ENCODE assay signal across 1 cellular context in the genomic region with DNA sequence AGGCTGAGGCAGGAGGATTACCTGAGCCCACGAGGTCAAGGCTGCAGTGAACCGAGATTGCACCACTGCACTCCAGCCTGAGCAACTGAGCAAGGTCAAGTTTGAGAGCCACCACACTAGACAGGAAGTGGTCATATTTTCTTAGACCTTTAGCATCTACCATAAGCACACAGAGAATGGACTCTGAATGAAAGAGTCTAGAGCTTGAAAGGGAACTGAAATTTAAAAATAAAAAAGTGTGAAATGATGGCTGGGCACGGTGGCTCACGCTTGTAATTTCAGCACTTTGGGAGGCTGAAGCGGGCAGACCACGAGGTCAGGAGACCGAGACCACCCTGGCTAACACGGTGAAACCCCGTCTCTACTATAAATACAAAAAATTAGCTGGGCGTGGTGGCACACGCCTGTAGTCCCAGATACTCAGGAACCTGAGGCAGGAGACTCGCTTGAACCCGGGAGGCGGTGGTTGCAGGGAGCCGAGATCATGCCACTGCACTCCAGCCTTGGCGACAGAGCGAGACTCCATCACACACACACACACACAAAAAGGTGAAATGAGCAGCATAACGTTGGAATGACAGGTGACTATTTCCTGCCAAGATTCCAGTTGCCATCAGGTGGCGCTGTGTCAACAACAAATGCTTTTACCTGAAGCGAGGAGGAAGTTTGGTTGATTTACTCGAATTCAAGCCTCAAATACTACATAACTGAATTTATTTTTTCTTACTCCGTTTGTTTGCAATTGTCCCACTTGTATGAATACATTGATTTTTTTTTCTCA.
TF ChIP-seq lines count a peak whose summit lies in the region.

No MANE protein-coding gene starts in this region.

TF ChIP-seq in K562, 482 proteins besides CTCF, POLR2A, EP300 and RAD21 (continued from another document):
- TF ChIP-seq, protein P1, sequence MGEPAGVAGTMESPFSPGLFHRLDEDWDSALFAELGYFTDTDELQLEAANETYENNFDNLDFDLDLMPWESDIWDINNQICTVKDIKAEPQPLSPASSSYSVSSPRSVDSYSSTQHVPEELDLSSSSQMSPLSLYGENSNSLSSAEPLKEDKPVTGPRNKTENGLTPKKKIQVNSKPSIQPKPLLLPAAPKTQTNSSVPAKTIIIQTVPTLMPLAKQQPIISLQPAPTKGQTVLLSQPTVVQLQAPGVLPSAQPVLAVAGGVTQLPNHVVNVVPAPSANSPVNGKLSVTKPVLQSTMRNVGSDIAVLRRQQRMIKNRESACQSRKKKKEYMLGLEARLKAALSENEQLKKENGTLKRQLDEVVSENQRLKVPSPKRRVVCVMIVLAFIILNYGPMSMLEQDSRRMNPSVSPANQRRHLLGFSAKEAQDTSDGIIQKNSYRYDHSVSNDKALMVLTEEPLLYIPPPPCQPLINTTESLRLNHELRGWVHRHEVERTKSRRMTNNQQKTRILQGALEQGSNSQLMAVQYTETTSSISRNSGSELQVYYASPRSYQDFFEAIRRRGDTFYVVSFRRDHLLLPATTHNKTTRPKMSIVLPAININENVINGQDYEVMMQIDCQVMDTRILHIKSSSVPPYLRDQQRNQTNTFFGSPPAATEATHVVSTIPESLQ (CRISPR knock-in tag; IDR thresholded peaks at IDR 0.05), result no peak
- TF ChIP-seq, protein P2, sequence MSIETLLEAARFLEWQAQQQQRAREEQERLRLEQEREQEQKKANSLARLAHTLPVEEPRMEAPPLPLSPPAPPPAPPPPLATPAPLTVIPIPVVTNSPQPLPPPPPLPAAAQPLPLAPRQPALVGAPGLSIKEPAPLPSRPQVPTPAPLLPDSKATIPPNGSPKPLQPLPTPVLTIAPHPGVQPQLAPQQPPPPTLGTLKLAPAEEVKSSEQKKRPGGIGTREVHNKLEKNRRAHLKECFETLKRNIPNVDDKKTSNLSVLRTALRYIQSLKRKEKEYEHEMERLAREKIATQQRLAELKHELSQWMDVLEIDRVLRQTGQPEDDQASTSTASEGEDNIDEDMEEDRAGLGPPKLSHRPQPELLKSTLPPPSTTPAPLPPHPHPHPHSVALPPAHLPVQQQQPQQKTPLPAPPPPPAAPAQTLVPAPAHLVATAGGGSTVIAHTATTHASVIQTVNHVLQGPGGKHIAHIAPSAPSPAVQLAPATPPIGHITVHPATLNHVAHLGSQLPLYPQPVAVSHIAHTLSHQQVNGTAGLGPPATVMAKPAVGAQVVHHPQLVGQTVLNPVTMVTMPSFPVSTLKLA (conservative IDR thresholded peaks at IDR 0.05), result 0 out of 4 replicates have a peak, but pooled peaks of 1 of the 2 experiments have one; percentile 26
- TF ChIP-seq EWSR1 (IDR thresholded peaks at IDR 0.05; ENCODE audit: borderline replicate concordance, low read depth, partially characterized antibody) (no peak), MYNN (IDR thresholded peaks at IDR 0.05) (0 out of 2 replicates have a peak, but pooled peaks have one; percentile 7), MYNN (CRISPR knock-in tag; IDR thresholded peaks at IDR 0.05) (no peak), TBL1XR1 (IDR thresholded peaks at IDR 0.05; ENCODE audit: low read length in 2 of 2) (no peak), U2AF1 (optimal IDR thresholded peaks at IDR 0.05; ENCODE audit: low read depth, low read length) (no peak), FOXJ3 (CRISPR knock-in tag; IDR thresholded peaks at IDR 0.05) (no peak), TRIM24 (IDR thresholded peaks at IDR 0.05) (no peak), ZNF316 (IDR thresholded peaks at IDR 0.05) (no peak), JUND (IDR thresholded peaks at IDR 0.05; ENCODE audit: borderline replicate concordance, low read depth, low read length) (no peak), JUND (tag; IDR thresholded peaks at IDR 0.05; ENCODE audit: borderline replicate concordance, low read depth, low read length) (peak; percentile 26; the same call in 1 of the 3 replicates), KAT2B (IDR thresholded peaks at IDR 0.05; ENCODE audit: low read depth, low read length) (no peak), PHTF2 (CRISPR knock-in tag; IDR thresholded peaks at IDR 0.05) (no peak), GATAD2B (IDR thresholded peaks at IDR 0.05; ENCODE audit: borderline replicate concordance) (no peak), CTBP1 (IDR thresholded peaks at IDR 0.05; ENCODE audit: borderline replicate concordance) (peak; percentile 49; the same call in 1 of the 2 replicates), STAG1 (CRISPR knock-in tag; IDR thresholded peaks at IDR 0.05; ENCODE audit: borderline replicate concordance) (peak; percentile 43; the same call in 1 of the 2 replicates), GTF2A2 (tag; IDR thresholded peaks at IDR 0.05) (no peak), ZSCAN29 (IDR thresholded peaks at IDR 0.05) (no peak), DIDO1 (tag; IDR thresholded peaks at IDR 0.05; ENCODE audit: low read depth) (no peak), POLR2B (IDR thresholded peaks at IDR 0.05; ENCODE audit: low read depth, partially characterized antibody) (no peak), NFIX (CRISPR knock-in tag; IDR thresholded peaks at IDR 0.05; ENCODE audit: low read depth) (no peak), ZNF134 (CRISPR knock-in tag; conservative IDR thresholded peaks at IDR 0.05) (no peak), GABPB1 (CRISPR knock-in tag; IDR thresholded peaks at IDR 0.05) (no peak), ARNT (IDR thresholded peaks at IDR 0.05) (peak in 1 of 2 experiments; percentile 61; a peak in 1 of 4 replicates), HNRNPL (IDR thresholded peaks at IDR 0.05; ENCODE audit: low read depth, low read length) (no peak), SMC3 (conservative IDR thresholded peaks at IDR 0.05; ENCODE audit: insufficient read depth, low read depth, low read length) (peak; percentile 70), MCM5 (IDR thresholded peaks at IDR 0.05; ENCODE audit: low read depth) (no peak), ZNF780A (CRISPR knock-in tag; IDR thresholded peaks at IDR 0.05) (no peak), SOX6 (IDR thresholded peaks at IDR 0.05) (0 out of 2 replicates have a peak, but pooled peaks have one; percentile 11), ARID2 (IDR thresholded peaks at IDR 0.05) (peak; percentile 65; the same call in 1 of the 2 replicates), CREBBP (IDR thresholded peaks at IDR 0.05; ENCODE audit: low read depth, low read length) (no peak), DACH1 (IDR thresholded peaks at IDR 0.05; ENCODE audit: partially characterized antibody) (no peak), ZFP1 (CRISPR knock-in tag; IDR thresholded peaks at IDR 0.05) (no peak), SMAD1 (IDR thresholded peaks at IDR 0.05; ENCODE audit: low read depth, low read length, partially characterized antibody) (no peak), NR3C1 (CRISPR knock-in tag; IDR thresholded peaks at IDR 0.05) (no peak), CSDE1 (IDR thresholded peaks at IDR 0.05) (no peak), BRD9 (IDR thresholded peaks at IDR 0.05; ENCODE audit: low read depth, partially characterized antibody) (peak; percentile 86), SETDB1 (IDR thresholded peaks at IDR 0.05; ENCODE audit: low read length) (no peak), KDM2B (CRISPR knock-in tag; IDR thresholded peaks at IDR 0.05) (no peak), CBFA2T3 (IDR thresholded peaks at IDR 0.05) (no peak), NFIC (IDR thresholded peaks at IDR 0.05) (no peak), TCFL5 (CRISPR knock-in tag; conservative IDR thresholded peaks at IDR 0.05) (no peak), ZNF354B (CRISPR knock-in tag; IDR thresholded peaks at IDR 0.05) (no peak), RBM39 (optimal IDR thresholded peaks at IDR 0.05; ENCODE audit: low read depth, low read length) (no peak), RCOR1 (IDR thresholded peaks at IDR 0.05; ENCODE audit: borderline replicate concordance in 1 of 2, low read depth in 2 of 2, low read length in 2 of 2) (no peak), EP400 (IDR thresholded peaks at IDR 0.05) (no peak)
- TF ChIP-seq, protein P3, sequence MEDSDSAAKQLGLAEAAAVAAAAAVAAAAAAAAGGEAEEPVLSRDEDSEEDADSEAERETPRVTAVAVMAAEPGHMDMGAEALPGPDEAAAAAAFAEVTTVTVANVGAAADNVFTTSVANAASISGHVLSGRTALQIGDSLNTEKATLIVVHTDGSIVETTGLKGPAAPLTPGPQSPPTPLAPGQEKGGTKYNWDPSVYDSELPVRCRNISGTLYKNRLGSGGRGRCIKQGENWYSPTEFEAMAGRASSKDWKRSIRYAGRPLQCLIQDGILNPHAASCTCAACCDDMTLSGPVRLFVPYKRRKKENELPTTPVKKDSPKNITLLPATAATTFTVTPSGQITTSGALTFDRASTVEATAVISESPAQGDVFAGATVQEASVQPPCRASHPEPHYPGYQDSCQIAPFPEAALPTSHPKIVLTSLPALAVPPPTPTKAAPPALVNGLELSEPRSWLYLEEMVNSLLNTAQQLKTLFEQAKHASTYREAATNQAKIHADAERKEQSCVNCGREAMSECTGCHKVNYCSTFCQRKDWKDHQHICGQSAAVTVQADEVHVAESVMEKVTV (CRISPR knock-in tag; IDR thresholded peaks at IDR 0.05), result peak; percentile 80
- TF ChIP-seq, protein P4, sequence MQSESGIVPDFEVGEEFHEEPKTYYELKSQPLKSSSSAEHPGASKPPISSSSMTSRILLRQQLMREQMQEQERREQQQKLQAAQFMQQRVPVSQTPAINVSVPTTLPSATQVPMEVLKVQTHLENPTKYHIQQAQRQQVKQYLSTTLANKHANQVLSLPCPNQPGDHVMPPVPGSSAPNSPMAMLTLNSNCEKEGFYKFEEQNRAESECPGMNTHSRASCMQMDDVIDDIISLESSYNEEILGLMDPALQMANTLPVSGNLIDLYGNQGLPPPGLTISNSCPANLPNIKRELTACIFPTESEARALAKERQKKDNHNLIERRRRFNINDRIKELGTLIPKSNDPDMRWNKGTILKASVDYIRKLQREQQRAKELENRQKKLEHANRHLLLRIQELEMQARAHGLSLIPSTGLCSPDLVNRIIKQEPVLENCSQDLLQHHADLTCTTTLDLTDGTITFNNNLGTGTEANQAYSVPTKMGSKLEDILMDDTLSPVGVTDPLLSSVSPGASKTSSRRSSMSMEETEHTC (IDR thresholded peaks at IDR 0.05), result no peak
- TF ChIP-seq, protein P5, sequence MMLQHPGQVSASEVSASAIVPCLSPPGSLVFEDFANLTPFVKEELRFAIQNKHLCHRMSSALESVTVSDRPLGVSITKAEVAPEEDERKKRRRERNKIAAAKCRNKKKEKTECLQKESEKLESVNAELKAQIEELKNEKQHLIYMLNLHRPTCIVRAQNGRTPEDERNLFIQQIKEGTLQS (IDR thresholded peaks at IDR 0.05), result no peak
- TF ChIP-seq, protein P5 (CRISPR knock-in tag; conservative IDR thresholded peaks at IDR 0.05), result no peak
- TF ChIP-seq, protein P6, sequence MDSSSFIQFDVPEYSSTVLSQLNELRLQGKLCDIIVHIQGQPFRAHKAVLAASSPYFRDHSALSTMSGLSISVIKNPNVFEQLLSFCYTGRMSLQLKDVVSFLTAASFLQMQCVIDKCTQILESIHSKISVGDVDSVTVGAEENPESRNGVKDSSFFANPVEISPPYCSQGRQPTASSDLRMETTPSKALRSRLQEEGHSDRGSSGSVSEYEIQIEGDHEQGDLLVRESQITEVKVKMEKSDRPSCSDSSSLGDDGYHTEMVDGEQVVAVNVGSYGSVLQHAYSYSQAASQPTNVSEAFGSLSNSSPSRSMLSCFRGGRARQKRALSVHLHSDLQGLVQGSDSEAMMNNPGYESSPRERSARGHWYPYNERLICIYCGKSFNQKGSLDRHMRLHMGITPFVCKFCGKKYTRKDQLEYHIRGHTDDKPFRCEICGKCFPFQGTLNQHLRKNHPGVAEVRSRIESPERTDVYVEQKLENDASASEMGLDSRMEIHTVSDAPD (CRISPR knock-in tag; IDR thresholded peaks at IDR 0.05), result no peak
- TF ChIP-seq, protein P7, sequence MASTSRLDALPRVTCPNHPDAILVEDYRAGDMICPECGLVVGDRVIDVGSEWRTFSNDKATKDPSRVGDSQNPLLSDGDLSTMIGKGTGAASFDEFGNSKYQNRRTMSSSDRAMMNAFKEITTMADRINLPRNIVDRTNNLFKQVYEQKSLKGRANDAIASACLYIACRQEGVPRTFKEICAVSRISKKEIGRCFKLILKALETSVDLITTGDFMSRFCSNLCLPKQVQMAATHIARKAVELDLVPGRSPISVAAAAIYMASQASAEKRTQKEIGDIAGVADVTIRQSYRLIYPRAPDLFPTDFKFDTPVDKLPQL (IDR thresholded peaks at IDR 0.05; ENCODE audit: extremely low read depth, insufficient read length), result no peak
- TF ChIP-seq, protein P8, sequence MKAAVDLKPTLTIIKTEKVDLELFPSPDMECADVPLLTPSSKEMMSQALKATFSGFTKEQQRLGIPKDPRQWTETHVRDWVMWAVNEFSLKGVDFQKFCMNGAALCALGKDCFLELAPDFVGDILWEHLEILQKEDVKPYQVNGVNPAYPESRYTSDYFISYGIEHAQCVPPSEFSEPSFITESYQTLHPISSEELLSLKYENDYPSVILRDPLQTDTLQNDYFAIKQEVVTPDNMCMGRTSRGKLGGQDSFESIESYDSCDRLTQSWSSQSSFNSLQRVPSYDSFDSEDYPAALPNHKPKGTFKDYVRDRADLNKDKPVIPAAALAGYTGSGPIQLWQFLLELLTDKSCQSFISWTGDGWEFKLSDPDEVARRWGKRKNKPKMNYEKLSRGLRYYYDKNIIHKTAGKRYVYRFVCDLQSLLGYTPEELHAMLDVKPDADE (conservative IDR thresholded peaks at IDR 0.05; ENCODE audit: control insufficient read depth, low read depth, low read length), result no peak
- TF ChIP-seq, protein P9, sequence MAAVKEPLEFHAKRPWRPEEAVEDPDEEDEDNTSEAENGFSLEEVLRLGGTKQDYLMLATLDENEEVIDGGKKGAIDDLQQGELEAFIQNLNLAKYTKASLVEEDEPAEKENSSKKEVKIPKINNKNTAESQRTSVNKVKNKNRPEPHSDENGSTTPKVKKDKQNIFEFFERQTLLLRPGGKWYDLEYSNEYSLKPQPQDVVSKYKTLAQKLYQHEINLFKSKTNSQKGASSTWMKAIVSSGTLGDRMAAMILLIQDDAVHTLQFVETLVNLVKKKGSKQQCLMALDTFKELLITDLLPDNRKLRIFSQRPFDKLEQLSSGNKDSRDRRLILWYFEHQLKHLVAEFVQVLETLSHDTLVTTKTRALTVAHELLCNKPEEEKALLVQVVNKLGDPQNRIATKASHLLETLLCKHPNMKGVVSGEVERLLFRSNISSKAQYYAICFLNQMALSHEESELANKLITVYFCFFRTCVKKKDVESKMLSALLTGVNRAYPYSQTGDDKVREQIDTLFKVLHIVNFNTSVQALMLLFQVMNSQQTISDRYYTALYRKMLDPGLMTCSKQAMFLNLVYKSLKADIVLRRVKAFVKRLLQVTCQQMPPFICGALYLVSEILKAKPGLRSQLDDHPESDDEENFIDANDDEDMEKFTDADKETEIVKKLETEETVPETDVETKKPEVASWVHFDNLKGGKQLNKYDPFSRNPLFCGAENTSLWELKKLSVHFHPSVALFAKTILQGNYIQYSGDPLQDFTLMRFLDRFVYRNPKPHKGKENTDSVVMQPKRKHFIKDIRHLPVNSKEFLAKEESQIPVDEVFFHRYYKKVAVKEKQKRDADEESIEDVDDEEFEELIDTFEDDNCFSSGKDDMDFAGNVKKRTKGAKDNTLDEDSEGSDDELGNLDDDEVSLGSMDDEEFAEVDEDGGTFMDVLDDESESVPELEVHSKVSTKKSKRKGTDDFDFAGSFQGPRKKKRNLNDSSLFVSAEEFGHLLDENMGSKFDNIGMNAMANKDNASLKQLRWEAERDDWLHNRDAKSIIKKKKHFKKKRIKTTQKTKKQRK (IDR thresholded peaks at IDR 0.05; ENCODE audit: borderline replicate concordance, low read depth, low read length), result no peak
